Comparison of ENCODE assay signal across 1 cellular context in genomic region chr5:14173419-14174234, GRCh38.
TF ChIP-seq lines count a peak whose summit lies in the region.

No MANE protein-coding gene starts in this region.

TF ChIP-seq in HCT116, 20 proteins besides CTCF, POLR2A, EP300 and RAD21 (continued from another document):
- TF ChIP-seq, protein P1, sequence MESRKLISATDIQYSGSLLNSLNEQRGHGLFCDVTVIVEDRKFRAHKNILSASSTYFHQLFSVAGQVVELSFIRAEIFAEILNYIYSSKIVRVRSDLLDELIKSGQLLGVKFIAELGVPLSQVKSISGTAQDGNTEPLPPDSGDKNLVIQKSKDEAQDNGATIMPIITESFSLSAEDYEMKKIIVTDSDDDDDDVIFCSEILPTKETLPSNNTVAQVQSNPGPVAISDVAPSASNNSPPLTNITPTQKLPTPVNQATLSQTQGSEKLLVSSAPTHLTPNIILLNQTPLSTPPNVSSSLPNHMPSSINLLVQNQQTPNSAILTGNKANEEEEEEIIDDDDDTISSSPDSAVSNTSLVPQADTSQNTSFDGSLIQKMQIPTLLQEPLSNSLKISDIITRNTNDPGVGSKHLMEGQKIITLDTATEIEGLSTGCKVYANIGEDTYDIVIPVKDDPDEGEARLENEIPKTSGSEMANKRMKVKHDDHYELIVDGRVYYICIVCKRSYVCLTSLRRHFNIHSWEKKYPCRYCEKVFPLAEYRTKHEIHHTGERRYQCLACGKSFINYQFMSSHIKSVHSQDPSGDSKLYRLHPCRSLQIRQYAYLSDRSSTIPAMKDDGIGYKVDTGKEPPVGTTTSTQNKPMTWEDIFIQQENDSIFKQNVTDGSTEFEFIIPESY (IDR thresholded peaks at IDR 0.05; ENCODE audit: extremely low read depth, insufficient replicate concordance, low read length): no peak
- TF ChIP-seq REST (IDR thresholded peaks at IDR 0.05; ENCODE audit: low read depth): no peak
- no peak for TF ChIP-seq SRF (IDR thresholded peaks at IDR 0.05; ENCODE audit: low read depth)
